ENCODE assay signal across 19 cellular contexts in the genomic region with DNA sequence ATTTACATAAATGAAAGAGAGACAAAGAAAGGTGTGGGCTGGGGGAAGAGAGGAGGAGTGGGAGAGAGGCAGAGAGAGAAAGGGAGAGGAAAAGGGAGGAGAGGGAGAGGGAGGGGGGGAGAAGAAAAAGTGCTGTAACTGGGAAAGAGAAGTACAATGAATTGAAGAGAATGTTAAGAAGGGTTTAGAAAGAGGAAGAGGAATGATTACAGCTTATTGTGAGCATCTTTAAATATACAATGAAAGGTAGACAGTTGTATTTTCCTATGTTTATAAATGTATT.
"Had no signal": no experiment of that assay in that cellular context is flagged by ENCODE, and none has a peak within 500 bp of the region (broad histone marks: within the 10 kb centered on the region; RNA-seq: fewer than 3 reads in every experiment).

No MANE protein-coding gene starts in this region.

- H3K4me1 Mint-ChIP-seq: activated T-helper 17 cell treated with anti-CD3 and anti-CD28 coated beads, Interleukin-2, amount 50 U/mL, for 72 hours; central memory CD8-positive, alpha-beta T cell; natural killer cell; stimulated activated effector memory CD8-positive, alpha-beta T cell treated with anti-CD3 and anti-CD28 coated beads, Interleukin-12 subunit alpha, Interleukin-12 subunit beta, amount 100 ng/mL, for 72 hours had no signal

- H3K36me3 ChIP-seq: colonic mucosa, pancreas, right atrium auricular region, stomach, suprapubic skin, uterus had no signal

- H3K9me3 Mint-ChIP-seq: activated naive CD4-positive, alpha-beta T cell treated with anti-CD3 and anti-CD28 coated beads, Interleukin-2, amount 50 U/mL, for 72 hours; activated T-cell treated with anti-CD3 and anti-CD28 coated beads, Interleukin-2, amount 50 U/mL, for 24 hours; activated T-helper 17 cell treated with anti-CD3 and anti-CD28 coated beads, Interleukin-2, amount 50 U/mL, for 72 hours; natural killer cell; stimulated activated effector memory CD8-positive, alpha-beta T cell treated with anti-CD3 and anti-CD28 coated beads, Interleukin-12 subunit alpha, Interleukin-12 subunit beta, amount 100 ng/mL, for 72 hours had no signal

- H3K4me1 ChIP-seq: colonic mucosa, pancreas, psoas muscle, right atrium auricular region, stomach, suprapubic skin, uterus had no signal

- H3K36me3 Mint-ChIP-seq: activated naive CD4-positive, alpha-beta T cell treated with anti-CD3 and anti-CD28 coated beads, Interleukin-2, amount 50 U/mL, for 72 hours; natural killer cell; stimulated activated effector memory CD8-positive, alpha-beta T cell treated with anti-CD3 and anti-CD28 coated beads, Interleukin-12 subunit alpha, Interleukin-12 subunit beta, amount 100 ng/mL, for 72 hours had no signal

- H3K27me3 Mint-ChIP-seq: activated T-cell treated with anti-CD3 and anti-CD28 coated beads, Interleukin-2, amount 50 U/mL, for 24 hours; activated T-helper 17 cell treated with anti-CD3 and anti-CD28 coated beads, Interleukin-2, amount 50 U/mL, for 72 hours; central memory CD8-positive, alpha-beta T cell had no signal

- H3K4me3 ChIP-seq: colonic mucosa, pancreas, psoas muscle, right atrium auricular region, stomach, suprapubic skin, uterus had no signal

- DNase-seq: activated CD8-positive, alpha-beta memory T cell treated with anti-CD3 and anti-CD28 coated beads, Interleukin-2, amount 50 U/mL, for 4 hours; activated T-cell treated with anti-CD3 and anti-CD28 coated beads, Interleukin-2, amount 50 U/mL, for 24 hours; aorta; natural killer cell; psoas muscle; stimulated activated CD4-positive, alpha-beta T cell treated with anti-CD3 and anti-CD28 coated beads, Interleukin-1b, Interleukin-23, amount 100 ng/mL, for 48 hours; stomach; T-helper 9 cell; uterus had no signal

- H3K27ac Mint-ChIP-seq: activated naive CD4-positive, alpha-beta T cell treated with anti-CD3 and anti-CD28 coated beads, Interleukin-2, amount 50 U/mL, for 72 hours; activated T-cell treated with anti-CD3 and anti-CD28 coated beads, Interleukin-2, amount 50 U/mL, for 24 hours; activated T-helper 17 cell treated with anti-CD3 and anti-CD28 coated beads, Interleukin-2, amount 50 U/mL, for 72 hours; natural killer cell; stimulated activated effector memory CD8-positive, alpha-beta T cell treated with anti-CD3 and anti-CD28 coated beads, Interleukin-12 subunit alpha, Interleukin-12 subunit beta, amount 100 ng/mL, for 72 hours had no signal

- H3K27me3 ChIP-seq: colonic mucosa, pancreas, right atrium auricular region, stomach, suprapubic skin, uterus had no signal

- H3K9me3 ChIP-seq: colonic mucosa, pancreas, psoas muscle, right atrium auricular region, stomach, suprapubic skin, uterus had no signal

- H3K27ac ChIP-seq: colonic mucosa, epithelial cell of prostate, pancreas, psoas muscle, right atrium auricular region, stomach, suprapubic skin, uterus had no signal

- H3K4me3 Mint-ChIP-seq: activated T-cell treated with anti-CD3 and anti-CD28 coated beads, Interleukin-2, amount 50 U/mL, for 24 hours; activated T-helper 17 cell treated with anti-CD3 and anti-CD28 coated beads, Interleukin-2, amount 50 U/mL, for 72 hours; central memory CD8-positive, alpha-beta T cell; natural killer cell; stimulated activated effector memory CD8-positive, alpha-beta T cell treated with anti-CD3 and anti-CD28 coated beads, Interleukin-12 subunit alpha, Interleukin-12 subunit beta, amount 100 ng/mL, for 72 hours; WTC11 had no signal
